ENCODE assay signal across 8 cellular contexts in the genomic region with DNA sequence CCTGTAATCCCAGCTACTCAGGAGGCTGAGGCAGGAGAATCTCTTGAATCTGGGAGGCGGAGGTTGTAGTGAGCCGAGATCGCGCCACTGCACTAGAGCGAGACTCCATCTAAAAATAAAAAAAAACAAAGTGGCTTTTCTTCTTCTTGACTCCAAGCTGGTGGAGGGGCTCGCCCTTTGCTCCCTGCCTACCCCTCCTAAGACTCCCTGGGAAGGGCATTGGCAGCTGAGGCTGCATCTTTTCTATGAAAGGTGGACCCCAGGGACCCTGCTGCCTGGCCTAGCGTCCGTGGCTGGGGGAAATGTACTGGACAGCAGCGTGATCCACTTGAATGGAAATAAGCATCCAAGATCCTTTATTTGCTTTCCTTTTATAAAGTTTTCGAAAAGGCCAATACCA. TPM values are rescaled to one million over a fixed set of nuclear protein-coding genes. Genes with fewer than 3 reads are reported as not detected.
"Had no signal": no experiment of that assay in that cellular context is flagged by ENCODE, and none has a peak within 500 bp of the region (broad histone marks: within the 10 kb centered on the region; RNA-seq: fewer than 3 reads in every experiment).

No MANE protein-coding gene starts in this region.

- H3K4me3 Mint-ChIP-seq: IgD-negative memory B cell had no signal

- H3K9me3 Mint-ChIP-seq: IgD-negative memory B cell had no signal

- ATAC-seq: HepG2 had no signal

- DNase-seq: GOT3, H7, HCEC 1CT, KBM-7 had no signal

- H3K4me1 Mint-ChIP-seq: IgD-negative memory B cell had no signal

- H3K27ac ChIP-seq: HL-60 had no signal

RNA-seq across cellular contexts. Expression of a gene that starts 24.0 kb away (rescaled TPM):
- total RNA-seq: H7, HepG2, HT1080 had no signal
- polyA plus RNA-seq: HepG2 had no signal
